16 cellular contexts compared by ENCODE assay signal in genomic region chr10:5485948-5486851, GRCh38. TPM values are rescaled to one million over a fixed set of nuclear protein-coding genes. Genes with fewer than 3 reads are reported as not detected.
DNase-seq lines count a peak whose midpoint lies in the region; TF ChIP-seq lines count a peak whose summit lies in the region.
"Had no signal": no experiment of that assay in that cellular context is flagged by ENCODE, and none has a peak within 500 bp of the region (broad histone marks: within the 10 kb centered on the region; RNA-seq: fewer than 3 reads in every experiment).

No MANE protein-coding gene starts in this region.

- H3K4me3 ChIP-seq in trophoblast cell (ENCODE audit: low read depth, low read length) = no peak overlapping the region
- H3K4me3 ChIP-seq: BLaER1 treated with 17β-estradiol and CSF1 and Interleukin-3, amounts not matched to agents 10 nM and 100 nM; HAP-1 had no signal

- no peak for TF ChIP-seq CTCF in glutamatergic neuron (IDR thresholded peaks at IDR 0.05; ENCODE audit: partially characterized antibody, unreplicated experiment)

- H3K36me3 Mint-ChIP-seq in glutamatergic neuron (ENCODE audit: unreplicated experiment) = no peaks in the 10 kb centered on the region
- H3K36me3 Mint-ChIP-seq: IgD-negative memory B cell had no signal

- H4K91ac ChIP-seq in trophoblast cell (ENCODE audit: low read depth, low read length) = peak overlapping the region; percentile 53

- peak overlapping the region; percentile 63 for H2BK12ac ChIP-seq in trophoblast cell (ENCODE audit: low read length)

- no peak overlapping the region for H3K18ac ChIP-seq in trophoblast cell (ENCODE audit: low read length)

- H2BK120ac ChIP-seq in trophoblast cell (ENCODE audit: insufficient read depth, low read length, poor library complexity) = peak overlapping the region; percentile 29

- H4K12ac ChIP-seq in trophoblast cell (ENCODE audit: low read depth, low read length) = no peak overlapping the region

- no peaks in the 10 kb centered on the region for H3K36me3 ChIP-seq in trophoblast cell (ENCODE audit: control insufficient read depth in 1 of 2, insufficient read depth in 2 of 2, low read length in 2 of 2)
- H3K36me3 ChIP-seq: BLaER1 treated with 17β-estradiol and CSF1 and Interleukin-3, amounts not matched to agents 10 nM and 100 nM; HAP-1 had no signal

- H3K27me3 Mint-ChIP-seq in glutamatergic neuron (ENCODE audit: unreplicated experiment) = peaks cover 5% of the 10 kb centered on the region

- no peak overlapping the region for H3K4ac ChIP-seq in trophoblast cell (ENCODE audit: low read depth, low read length)

- H4K8ac ChIP-seq in trophoblast cell (ENCODE audit: low read depth, low read length) = peak overlapping the region; percentile 26

- no peak overlapping the region for H3K4me3 Mint-ChIP-seq in glutamatergic neuron (ENCODE audit: unreplicated experiment)

- H3K23ac ChIP-seq in trophoblast cell (ENCODE audit: low read length) = no peak overlapping the region

- H3K27ac Mint-ChIP-seq in glutamatergic neuron (ENCODE audit: unreplicated experiment) = peak overlapping the region; percentile 91
- H3K27ac Mint-ChIP-seq: IgD-negative memory B cell had no signal

- peaks cover 9 to 12% of the 10 kb centered on the region in 2 experiments for H3K4me1 ChIP-seq in trophoblast cell (ENCODE audit: control insufficient read depth in 1 of 2, insufficient read depth in 2 of 2, low read length in 2 of 2)
- H3K4me1 ChIP-seq: HAP-1 had no signal

- no peak overlapping the region for H2BK5ac ChIP-seq in trophoblast cell (ENCODE audit: low read depth, low read length, poor library complexity)

- peak overlapping the region; percentile 46 for H3K14ac ChIP-seq in trophoblast cell (ENCODE audit: low read length)

- no peak overlapping the region for H3K4me2 ChIP-seq in trophoblast cell (ENCODE audit: low read length)
- H3K4me2 ChIP-seq: BLaER1 treated with 17β-estradiol and CSF1 and Interleukin-3, amounts not matched to agents 10 nM and 100 nM had no signal

- H3K27ac ChIP-seq in trophoblast cell (ENCODE audit: low read depth, low read length) = no peak overlapping the region
- H3K27ac ChIP-seq: BLaER1 treated with 17β-estradiol and CSF1 and Interleukin-3, amounts not matched to agents 10 nM and 100 nM had no signal

- H3K27me3 ChIP-seq in trophoblast cell (ENCODE audit: insufficient read depth, low read length) = no peaks in the 10 kb centered on the region
- H3K27me3 ChIP-seq: BLaER1 treated with 17β-estradiol and CSF1 and Interleukin-3, amounts not matched to agents 10 nM and 100 nM had no signal

- no CpG with 5 or more reads among the region's 13 CpGs for WGBS in trophoblast cell (ENCODE audit: extremely low coverage, insufficient coverage, insufficient read length)

- no peak overlapping the region for H2AFZ ChIP-seq in trophoblast cell (ENCODE audit: insufficient read depth, low read length, poor library complexity)

- H3K9ac ChIP-seq in trophoblast cell (ENCODE audit: low read length) = no peak overlapping the region
- H3K9ac ChIP-seq: BLaER1 treated with 17β-estradiol and CSF1 and Interleukin-3, amounts not matched to agents 10 nM and 100 nM had no signal

- H2AK5ac ChIP-seq in trophoblast cell (ENCODE audit: low read length) = peak overlapping the region; percentile 48

- H3K4me1 Mint-ChIP-seq in glutamatergic neuron (ENCODE audit: low read depth, unreplicated experiment) = peaks cover 13% of the 10 kb centered on the region

- peak; percentile 6 for DNase-seq in NCI-H82 (lab: John Stamatoyannopoulos, UW)
- DNase-seq in NCI-H82 treated with DMSO at 0.1 percent for 48 hours (lab: John Stamatoyannopoulos, UW; ENCODE audit: unreplicated experiment) = no peak
- DNase-seq in glutamatergic neuron = no peak
- no peak for DNase-seq in trophoblast cell
- DNase-seq in KG1 (lab: John Stamatoyannopoulos, UW) = no peak
- DNase-seq in NCI-H187 treated with DMSO at 0.1 percent for 48 hours (lab: John Stamatoyannopoulos, UW) = no peak
- DNase-seq in SW480 (ENCODE audit: low spot score) = no peak
- DNase-seq in NAMALWA (ENCODE audit: low spot score) = no peak
- DNase-seq: 8988T, NCI-H1048, NCI-H2107, NCI-H69, SHP77 had no signal

- peaks cover 20% of the 10 kb centered on the region for H3K79me1 ChIP-seq in trophoblast cell (ENCODE audit: low read length)

- peaks cover 2% of the 10 kb centered on the region for H3K9me3 Mint-ChIP-seq in glutamatergic neuron (ENCODE audit: unreplicated experiment)
- H3K9me3 Mint-ChIP-seq: IgD-negative memory B cell had no signal

- H3K9me3 ChIP-seq in trophoblast cell (ENCODE audit: insufficient read depth, low read depth, low read length) = no peaks in the 10 kb centered on the region
- H3K9me3 ChIP-seq: BLaER1 treated with 17β-estradiol and CSF1 and Interleukin-3, amounts not matched to agents 10 nM and 100 nM; HAP-1 had no signal

- H3K79me2 ChIP-seq in trophoblast cell (ENCODE audit: control insufficient read depth, insufficient read depth, low read length, poor library complexity) = no peaks in the 10 kb centered on the region

RNA-seq across cellular contexts. Expression of gene CALML5, which starts 13.2 kb away (rescaled TPM):
- not detected for total RNA-seq in glutamatergic neuron (ENCODE audit: unreplicated experiment)
- 0.07 and 0.14 TPM in 2 replicates for polyA plus RNA-seq in trophoblast cell (2013)
- polyA plus RNA-seq: IgD-negative memory B cell had no signal

RNA-seq across cellular contexts. Expression of gene CALML3, which starts 38.6 kb away (rescaled TPM):
- total RNA-seq in glutamatergic neuron (ENCODE audit: unreplicated experiment) = not detected
- not detected in 2 replicates for polyA plus RNA-seq in trophoblast cell (2013)
- polyA plus RNA-seq: IgD-negative memory B cell had no signal
